ENCODE assay signal across 1 cellular context in genomic region chr6:134289204-134289575, GRCh38.
TF ChIP-seq lines count a peak whose summit lies in the region.

No MANE protein-coding gene starts in this region.

TF ChIP-seq in IMR-90, 13 proteins besides CTCF, POLR2A, EP300 and RAD21 (continued from another document):
- TF ChIP-seq RCOR1 (IDR thresholded peaks at IDR 0.05; ENCODE audit: insufficient replicate concordance, low read length), result no peak
- TF ChIP-seq FOS (IDR thresholded peaks at IDR 0.05; ENCODE audit: low read depth, low read length), result no peak
- no peak for TF ChIP-seq NFE2L2 (IDR thresholded peaks at IDR 0.05; ENCODE audit: low read depth, low read length)
- TF ChIP-seq BHLHE40 (IDR thresholded peaks at IDR 0.05; ENCODE audit: low read depth, low read length), result no peak
